In the genomic region with DNA sequence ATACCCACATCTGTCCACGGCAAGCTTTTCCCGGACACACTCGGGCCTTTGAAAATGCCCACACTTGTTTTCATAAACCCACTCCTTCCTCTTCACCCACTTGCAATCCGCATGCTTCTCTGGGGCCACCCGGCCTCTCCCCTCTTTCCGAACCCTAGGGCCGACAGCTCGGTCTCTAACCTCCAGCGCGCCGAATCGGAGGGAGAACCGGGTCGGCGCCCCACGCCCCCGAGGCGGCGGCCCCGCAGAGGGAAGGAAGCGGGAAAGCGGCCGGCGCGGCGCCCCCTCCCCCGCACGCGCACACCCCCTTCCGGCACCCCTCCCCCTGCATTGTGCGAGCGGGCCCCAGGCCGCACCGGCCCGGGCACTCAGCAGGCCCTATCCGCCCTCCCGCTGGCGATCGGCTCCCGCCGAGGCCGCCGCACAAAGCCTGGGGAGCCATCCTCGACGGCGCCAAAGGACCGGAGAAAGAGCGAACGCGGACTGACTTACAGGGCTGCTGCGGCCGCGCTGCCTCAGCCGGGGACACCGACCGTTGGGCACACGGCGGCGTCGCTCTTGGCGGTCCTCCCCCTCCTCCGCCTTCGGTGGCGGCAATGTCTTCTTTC, we compare ENCODE assay signal across 8 cellular contexts. TPM values are rescaled to one million over a fixed set of nuclear protein-coding genes. Genes with fewer than 3 reads are reported as not detected.
A peak's percentile ranks its signal among the peaks of the same experiment; 100 is the strongest.
DNase-seq lines count a peak whose midpoint lies in the region; ATAC-seq and TF ChIP-seq lines count a peak whose summit lies in the region.

No MANE protein-coding gene starts in this region.

- H3K9ac ChIP-seq in NT2/D1 (ENCODE audit: insufficient read length, low read depth) (peak overlapping the region; percentile 95), subcutaneous abdominal adipose tissue (ENCODE audit: low read length in 5 of 5) (peak overlapping the region; percentile 79 to 93 (median 89))

- no peak for DNase-seq in AG09309 (ENCODE audit: low read depth)
- peak; percentile 44 for DNase-seq in NT2/D1 (ENCODE audit: low read depth, low spot score)
- peak; percentile 66 to 72 for DNase-seq in activated T-cell treated with anti-CD3 and anti-CD28 coated beads, Interleukin-2, amount 50 U/mL, for 72 hours
- DNase-seq in fibroblast of the aortic adventitia (ENCODE audit: low read depth): no peak
- peak; percentile 60 for DNase-seq in neural crest cell (ENCODE audit: low read depth, low spot score)

- H3K9me3 ChIP-seq in NT2/D1 (ENCODE audit: insufficient read depth, low read length): no peaks in the 10 kb centered on the region
- no peaks in the 10 kb centered on the region for H3K9me3 ChIP-seq in subcutaneous abdominal adipose tissue (ENCODE audit: control insufficient read depth in 5 of 5, low read length in 5 of 5)

- H3K27me3 Mint-ChIP-seq in activated T-cell treated with anti-CD3 and anti-CD28 coated beads, Interleukin-2, amount 50 U/mL, for 72 hours (ENCODE audit: low read depth): no peaks in the 10 kb centered on the region
- no peaks in the 10 kb centered on the region for H3K27me3 Mint-ChIP-seq in neural crest cell (ENCODE audit: low read depth)

- H3K27ac ChIP-seq in subcutaneous abdominal adipose tissue (ENCODE audit: low read depth, low read length): peak overlapping the region; percentile 79

- peak overlapping the region in 1 of 2 donors; percentile 99 for H3K4me3 Mint-ChIP-seq in activated T-cell treated with anti-CD3 and anti-CD28 coated beads, Interleukin-2, amount 50 U/mL, for 72 hours
- peak overlapping the region; percentile 98 for H3K4me3 Mint-ChIP-seq in neural crest cell

- H3K27me3 ChIP-seq in NT2/D1 (ENCODE audit: insufficient read depth, insufficient read length) (no peaks in the 10 kb centered on the region), subcutaneous abdominal adipose tissue (ENCODE audit: control insufficient read depth in 5 of 5, insufficient read depth in 4 of 5, low read length in 5 of 5) (no peaks in the 10 kb centered on the region)

- ATAC-seq in GM18867 (IDR thresholded peaks at IDR 0.05; ENCODE audit: unreplicated experiment) (peak; percentile 22), HG03095 (IDR thresholded peaks at IDR 0.05; ENCODE audit: unreplicated experiment) (peak; percentile 23)
- ATAC-seq in activated T-cell treated with anti-CD3 and anti-CD28 coated beads, Interleukin-2, amount 50 U/mL, for 72 hours (replicated peaks in 1 of 2): peak; percentile 42 to 43

- TF ChIP-seq CTCF in AG09309 (IDR thresholded peaks at IDR 0.05; ENCODE audit: control insufficient read depth, insufficient read depth, low read depth, low read length, missing control alignments): no peak
- no peak for TF ChIP-seq CTCF in fibroblast of the aortic adventitia (IDR thresholded peaks at IDR 0.05; ENCODE audit: insufficient read depth, low read length)
- TF ChIP-seq CTCF in neural crest cell (conservative IDR thresholded peaks at IDR 0.05): no peak

- H3K27ac Mint-ChIP-seq in activated T-cell treated with anti-CD3 and anti-CD28 coated beads, Interleukin-2, amount 50 U/mL, for 72 hours: peak overlapping the region; percentile 96
- peak overlapping the region; percentile 98 for H3K27ac Mint-ChIP-seq in neural crest cell (ENCODE audit: unreplicated experiment)

- H3K9me3 Mint-ChIP-seq in activated T-cell treated with anti-CD3 and anti-CD28 coated beads, Interleukin-2, amount 50 U/mL, for 72 hours: no peaks in the 10 kb centered on the region
- H3K9me3 Mint-ChIP-seq in neural crest cell: no peaks in the 10 kb centered on the region

- H3K4me1 ChIP-seq in NT2/D1 (ENCODE audit: insufficient read depth, insufficient read length) (peaks cover 4% of the 10 kb centered on the region), subcutaneous abdominal adipose tissue (ENCODE audit: control insufficient read depth in 5 of 5, insufficient read depth in 5 of 5, low read length in 5 of 5) (peaks cover 2 to 46% (median 40%) of the 10 kb centered on the region in 5 donors)

- H3K4me3 ChIP-seq in AG09309 (ENCODE audit: control insufficient read depth, low read depth, low read length) (peak overlapping the region; percentile 82), NT2/D1 (ENCODE audit: insufficient read length, low read depth) (peak overlapping the region; percentile 91), fibroblast of the aortic adventitia (ENCODE audit: low read depth, low read length) (peak overlapping the region; percentile 87), subcutaneous abdominal adipose tissue (ENCODE audit: low read depth in 1 of 5, low read length in 5 of 5) (peak overlapping the region; percentile 89 to 92 (median 90))

- peaks cover 7 to 13% of the 10 kb centered on the region in 2 donors for H3K36me3 Mint-ChIP-seq in activated T-cell treated with anti-CD3 and anti-CD28 coated beads, Interleukin-2, amount 50 U/mL, for 72 hours (ENCODE audit: insufficient read depth in 2 of 2)
- peaks cover 5% of the 10 kb centered on the region for H3K36me3 Mint-ChIP-seq in neural crest cell (ENCODE audit: low read depth)

- H3K36me3 ChIP-seq in NT2/D1 (ENCODE audit: insufficient read depth, insufficient read length, low read length) (peaks cover 9% of the 10 kb centered on the region), subcutaneous abdominal adipose tissue (ENCODE audit: control insufficient read depth in 5 of 5, insufficient read depth in 5 of 5, low read length in 5 of 5) (no peaks in the 10 kb centered on the region)

- H3K4me1 Mint-ChIP-seq in activated T-cell treated with anti-CD3 and anti-CD28 coated beads, Interleukin-2, amount 50 U/mL, for 72 hours (ENCODE audit: low read depth): peaks cover 45% of the 10 kb centered on the region
- H3K4me1 Mint-ChIP-seq in neural crest cell: peaks cover 38% of the 10 kb centered on the region

RNA-seq across cellular contexts. Expression of a gene that starts 0.4 kb away (rescaled TPM):
- 100 to 1,000 TPM; 109 to 113 TPM for total RNA-seq in activated T-cell treated with anti-CD3 and anti-CD28 coated beads, Interleukin-2, amount 50 U/mL, for 72 hours
- 25.7 and 50.0 TPM in 2 replicates for total RNA-seq in fibroblast of the aortic adventitia (ENCODE audit: low replicate concordance)
- total RNA-seq in neural crest cell: 110 and 113 TPM in 2 replicates

Comparison
In these comparisons a context has a peak if more than half of its experiments do, and no peak if none do; other contexts are left out.
1. DNase-seq: peak in NT2/D1 (single experiment), activated T-cell treated with anti-CD3 and anti-CD28 coated beads, Interleukin-2, amount 50 U/mL, for 72 hours (2 of 2) and neural crest cell (single experiment); none in AG09309 (single experiment) and fibroblast of the aortic adventitia (single experiment).
2. Peak in every context shown above with its lines, with median percentiles within 50 percentile points of each other: H3K4me3 ChIP-seq and ATAC-seq.